Comparison of ENCODE assay signal across 8 cellular contexts in the genomic region with DNA sequence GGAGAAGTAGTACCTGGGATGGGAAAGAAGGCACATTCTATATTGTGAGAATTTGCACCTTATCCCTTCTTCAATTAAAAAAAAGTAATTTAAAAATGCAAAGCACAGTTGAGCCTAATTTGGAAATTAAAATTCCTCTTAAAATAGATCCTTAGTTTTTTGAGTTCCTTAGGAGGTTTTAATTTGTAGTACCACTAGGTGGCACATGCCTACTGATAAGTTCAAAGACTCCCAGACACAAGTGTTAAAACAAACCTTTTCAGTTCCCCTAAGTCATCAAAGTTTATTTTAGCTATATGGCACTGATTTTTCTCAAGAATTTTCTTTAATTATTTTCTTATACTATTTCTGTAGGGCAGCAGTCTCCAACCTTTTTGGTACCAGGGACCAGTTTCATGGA.
DNase-seq lines count a peak whose midpoint lies in the region; ATAC-seq and TF ChIP-seq lines count a peak whose summit lies in the region.

No MANE protein-coding gene starts in this region.

- H3K4me3 Mint-ChIP-seq in activated T-helper 17 cell treated with anti-CD3 and anti-CD28 coated beads, Interleukin-2, amount 50 U/mL, for 72 hours, result no peak overlapping the region

- peak; percentile 51 to 73 (median 66) for ATAC-seq in right lobe of liver
- no peak for ATAC-seq in activated T-helper 17 cell treated with anti-CD3 and anti-CD28 coated beads, Interleukin-2, amount 50 U/mL, for 72 hours (replicated peaks)
- ATAC-seq in HG02840 (IDR thresholded peaks at IDR 0.05; ENCODE audit: low FRiP score, unreplicated experiment), result no peak
- ATAC-seq in HG02571 (IDR thresholded peaks at IDR 0.05; ENCODE audit: unreplicated experiment), result no peak

- H3K27me3 Mint-ChIP-seq in activated T-helper 17 cell treated with anti-CD3 and anti-CD28 coated beads, Interleukin-2, amount 50 U/mL, for 72 hours, result no peaks in the 10 kb centered on the region

- no peaks in the 10 kb centered on the region for H3K27me3 ChIP-seq in GM06990 (replicated peaks; ENCODE audit: control insufficient read depth, insufficient read depth, low read length)
- H3K27me3 ChIP-seq in H7 (ENCODE audit: control insufficient read depth, insufficient read depth, low read length), result no peaks in the 10 kb centered on the region
- H3K27me3 ChIP-seq in brain microvascular endothelial cell (replicated peaks), result no peaks in the 10 kb centered on the region
- H3K27me3 ChIP-seq in right lobe of liver, result no peaks in the 10 kb centered on the region

- H3K4me1 ChIP-seq in right lobe of liver, result no peaks in the 10 kb centered on the region

- DNase-seq in GM06990 (ENCODE audit: extremely low read depth, insufficient read length), result no peak
- DNase-seq in H7, result peak; percentile 13
- DNase-seq in NCI-H2029 treated with DMSO at 0.1 percent for 48 hours (lab: John Stamatoyannopoulos, UW), result peak; percentile 68
- DNase-seq in brain microvascular endothelial cell, result no peak
- DNase-seq in right lobe of liver, result no peak

- TF ChIP-seq CTCF in GM06990 (IDR thresholded peaks at IDR 0.05; ENCODE audit: insufficient read depth, low read length, poor library complexity, severe bottlenecking) (peak; percentile 59), brain microvascular endothelial cell (IDR thresholded peaks at IDR 0.05; ENCODE audit: low read depth, low read length, missing control alignments) (peak; percentile 51), right lobe of liver (IDR thresholded peaks at IDR 0.05) (peak; percentile 50 to 69 (median 64))

- no peaks in the 10 kb centered on the region for H3K4me1 Mint-ChIP-seq in activated T-helper 17 cell treated with anti-CD3 and anti-CD28 coated beads, Interleukin-2, amount 50 U/mL, for 72 hours

- no peaks in the 10 kb centered on the region for H3K36me3 ChIP-seq in GM06990 (ENCODE audit: control insufficient read depth, insufficient read depth, low read length)
- H3K36me3 ChIP-seq in H7 (replicated peaks; ENCODE audit: control insufficient read depth, insufficient read depth, low read length), result no peaks in the 10 kb centered on the region
- no peaks in the 10 kb centered on the region for H3K36me3 ChIP-seq in brain microvascular endothelial cell (replicated peaks)
- H3K36me3 ChIP-seq in right lobe of liver, result no peaks in the 10 kb centered on the region

- H3K9me3 ChIP-seq in right lobe of liver, result no peaks in the 10 kb centered on the region

- H3K4me3 ChIP-seq in GM06990 (replicated peaks; ENCODE audit: low read depth, low read length) (no peak overlapping the region), H7 (ENCODE audit: insufficient read depth, low read depth, low read length) (no peak overlapping the region), brain microvascular endothelial cell (ENCODE audit: low read depth, low read length) (no peak overlapping the region), right lobe of liver (no peak overlapping the region)

- H3K36me3 Mint-ChIP-seq in activated T-helper 17 cell treated with anti-CD3 and anti-CD28 coated beads, Interleukin-2, amount 50 U/mL, for 72 hours (ENCODE audit: low read depth), result no peaks in the 10 kb centered on the region

- intact Hi-C loops in right lobe of liver (cut with DNase I), result no loop called here

- in situ Hi-C loops in brain microvascular endothelial cell (cut with HindIII; ENCODE audit: low pct_ligation_motif_present, low sequenced_read_pairs), result no loop called here

- TF ChIP-seq POLR2A in right lobe of liver (IDR thresholded peaks at IDR 0.05), result no peak

- H3K9me3 Mint-ChIP-seq in activated T-helper 17 cell treated with anti-CD3 and anti-CD28 coated beads, Interleukin-2, amount 50 U/mL, for 72 hours, result peaks cover 3% of the 10 kb centered on the region

- H3K27ac ChIP-seq in brain microvascular endothelial cell (no peak overlapping the region), right lobe of liver (no peak overlapping the region)

- H3K27ac Mint-ChIP-seq in activated T-helper 17 cell treated with anti-CD3 and anti-CD28 coated beads, Interleukin-2, amount 50 U/mL, for 72 hours, result no peak overlapping the region

Comparison
In these comparisons a context has a peak if more than half of its experiments do, and no peak if none do; other contexts are left out.
1. DNase-seq: peak in H7 (single experiment) and NCI-H2029 treated with DMSO at 0.1 percent for 48 hours (single experiment); none in GM06990 (single experiment), brain microvascular endothelial cell (single experiment) and right lobe of liver (0 of 3).
2. ATAC-seq: peak in right lobe of liver (4 of 4); none in activated T-helper 17 cell treated with anti-CD3 and anti-CD28 coated beads, Interleukin-2, amount 50 U/mL, for 72 hours (single experiment), HG02840 (single experiment) and HG02571 (single experiment).
3. Peak in every context shown above with its lines, with median percentiles within 50 percentile points of each other: CTCF ChIP-seq.